Comparison of ENCODE assay signal across 20 cellular contexts in the genomic region with DNA sequence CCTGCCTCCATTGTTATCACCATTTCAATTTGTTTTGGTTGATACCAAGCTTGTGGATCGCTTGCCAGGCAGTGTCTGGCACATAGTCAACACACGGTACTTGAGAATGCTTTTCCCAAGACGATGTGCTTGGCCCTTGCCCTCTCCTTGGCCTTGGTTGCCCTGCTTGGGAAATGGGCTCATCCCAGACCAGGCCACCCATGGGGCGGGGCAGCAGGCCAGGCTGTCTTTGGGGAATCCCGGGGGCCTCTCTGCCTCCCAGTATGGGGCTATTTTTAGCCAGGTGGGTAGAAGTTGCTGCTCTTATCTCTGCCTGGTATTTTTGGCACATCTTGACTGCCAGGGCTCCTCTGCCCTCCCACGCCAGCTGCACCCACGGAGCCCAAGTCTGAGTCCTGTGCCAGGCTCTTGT. TPM values are rescaled to one million over a fixed set of nuclear protein-coding genes. Genes with fewer than 3 reads are reported as not detected.
A peak's percentile ranks its signal among the peaks of the same experiment; 100 is the strongest.
DNase-seq lines count a peak whose midpoint lies in the region; ATAC-seq, FAIRE-seq and TF ChIP-seq lines count a peak whose summit lies in the region.
"Had no signal": no experiment of that assay in that cellular context is flagged by ENCODE, and none has a peak within 500 bp of the region (broad histone marks: within the 10 kb centered on the region; RNA-seq: fewer than 3 reads in every experiment).

No MANE protein-coding gene starts in this region.

- no peaks in the 10 kb centered on the region for H3K9me3 Mint-ChIP-seq in GM23338
- H3K9me3 Mint-ChIP-seq: activated CD4-positive, alpha-beta T cell treated with anti-CD3 and anti-CD28 coated beads, Interleukin-2, amount 10 ng/mL, durations not matched to agents 7 days and 5 days; T-cell had no signal

- H2BK20ac ChIP-seq in H1 (ENCODE audit: low read length): peak overlapping the region; percentile 83

- H4K5ac ChIP-seq in H1 (ENCODE audit: insufficient read length, low read depth, low read length): no peak overlapping the region

- no peak overlapping the region for H3K56ac ChIP-seq in H1 (replicated peaks; ENCODE audit: insufficient read length, low read depth, low read length)

- ATAC-seq in GM23338: no peak
- ATAC-seq: T-cell had no signal

- H3K36me3 ChIP-seq in GM23338 (ENCODE audit: insufficient read depth) (no peaks in the 10 kb centered on the region), H1 (ENCODE audit: control insufficient read depth in 2 of 4, insufficient read depth in 4 of 4, low read length in 3 of 4) (no peaks in the 10 kb centered on the region; a peak in 1 of 8 replicates)
- H3K36me3 ChIP-seq: adrenal gland, esophagus squamous epithelium had no signal

- FAIRE-seq in H1 (lab: Jason Lieb, UNC): no peak

- no peak for TF ChIP-seq EP300 in H1 (IDR thresholded peaks at IDR 0.05; ENCODE audit: borderline replicate concordance in 1 of 2, low read depth in 2 of 2, low read length in 2 of 2)

- DNase-seq in GM23338 (ENCODE audit: low spot score) (no peak), NCI-H2029 (lab: John Stamatoyannopoulos, UW) (peak; percentile 62), H1 (ENCODE audit: low read depth in 1 of 2, low spot score in 2 of 2) (no peak), putamen (ENCODE audit: low spot score) (peak; percentile 34), hippocampal formation (lab: John Stamatoyannopoulos, UW) (no peak), NAMALWA (ENCODE audit: low spot score) (no peak), HuH-7.5 (ENCODE audit: low spot score) (no peak)
- DNase-seq: activated CD4-positive, alpha-beta T cell treated with anti-CD3 and anti-CD28 coated beads, Interleukin-2, amount 10 ng/mL, durations not matched to agents 7 days and 5 days; activated gamma-delta T cell treated with Interleukin-2 at 50 U/mL for 16 hours; adrenal gland; Caco-2; effector CD4-positive, alpha-beta T cell; esophagus squamous epithelium; NCI-H146; NCI-H446 treated with DMSO at 0.1 percent for 48 hours; SHP77 treated with DMSO at 0.1 percent for 48 hours; stimulated activated CD4-positive, alpha-beta T cell treated with anti-CD3 and anti-CD28 coated beads, Interleukin-15, amount 100 ng/mL, for 24 hours; T-cell had no signal

- H4K91ac ChIP-seq in H1 (replicated peaks; ENCODE audit: insufficient read length, low read length): peak overlapping the region; percentile 97

- CTCF ChIA-PET in H1 (lab: Charles Lee; ENCODE audit: partially characterized antibody): interaction anchor here (0.6 to 6.2 kb wide), 17 partner anchors 10 to 502 kb away, joined by 3 to 67 read pairs (median 20); no protein-coding TSS in a partner anchor

- H2BK5ac ChIP-seq in H1 (ENCODE audit: low read depth, low read length): peak overlapping the region; percentile 98; the same call in 1 of the 2 replicates

- 0 out of 2 replicates have a peak overlapping the region, but pooled peaks have one; percentile 82 for H2BK15ac ChIP-seq in H1 (ENCODE audit: low read length)

- H3K23me2 ChIP-seq in H1 (ENCODE audit: low read depth, low read length): 0 out of 2 replicates have a peak, but pooled peaks cover 2% of the 10 kb centered on the region

- no peak for TF ChIP-seq RAD21 in H1 (IDR thresholded peaks at IDR 0.05 in 1 of 2, conservative IDR thresholded peaks at IDR 0.05 in 1 of 2; ENCODE audit: low read depth in 2 of 2, low read length in 2 of 2)

- no peak overlapping the region for H3K4me3 Mint-ChIP-seq in GM23338
- H3K4me3 Mint-ChIP-seq: activated CD4-positive, alpha-beta T cell treated with anti-CD3 and anti-CD28 coated beads, Interleukin-2, amount 10 ng/mL, durations not matched to agents 7 days and 5 days; T-cell had no signal

- peak overlapping the region; percentile 76 for H2BK120ac ChIP-seq in H1 (replicated peaks; ENCODE audit: low read depth, low read length)

- H3K9me2 ChIP-seq in GM23338 (ENCODE audit: insufficient read depth): no peaks in the 10 kb centered on the region

- H3K27ac ChIP-seq in GM23338 (ENCODE audit: low read depth): no peak overlapping the region
- H3K27ac ChIP-seq in H1 (ENCODE audit: low read depth, low read length): no peak overlapping the region
- H3K27ac ChIP-seq: adrenal gland, esophagus squamous epithelium had no signal

- WGBS in H1 (ENCODE audit: extremely low coverage in 1 of 2, insufficient coverage in 1 of 2, insufficient read length in 1 of 2, insufficient replicate concordance in 2 of 2, low coverage in 1 of 2, low lambda C conversion rate in 2 of 2, missing lambda C conversion rate in 1 of 2), 2 experiments: 82% methylated on average over 7 of the region's 7 CpGs; no CpG with 5 or more reads in 1 of the 2 experiments

- H4K20me1 ChIP-seq in GM23338 (replicated peaks; ENCODE audit: insufficient read depth) (no peaks in the 10 kb centered on the region), H1 (replicated peaks in 1 of 2; ENCODE audit: control insufficient read depth in 1 of 2, insufficient read depth in 2 of 2, low read length in 2 of 2) (no peaks in the 10 kb centered on the region)

- peak overlapping the region; percentile 64; the same call in 1 of the 2 replicates for H3K18ac ChIP-seq in H1 (ENCODE audit: extremely low read depth, low read length)

- H3K4me1 ChIP-seq in GM23338 (ENCODE audit: insufficient read depth) (peaks cover 46% of the 10 kb centered on the region), H1 (replicated peaks in 1 of 4; ENCODE audit: control insufficient read depth in 3 of 4, insufficient read depth in 4 of 4, low read length in 3 of 4) (peaks cover 11 to 41% (median 30%) of the 10 kb centered on the region in 4 experiments)

- no peaks in the 10 kb centered on the region for H3K79me2 ChIP-seq in GM23338 (replicated peaks; ENCODE audit: insufficient read depth)
- H3K79me2 ChIP-seq in H1 (ENCODE audit: control insufficient read depth in 1 of 2, insufficient read depth in 2 of 2, low read length in 2 of 2): no peaks in the 10 kb centered on the region

- H3K14ac ChIP-seq in H1 (ENCODE audit: insufficient read length): no peak overlapping the region

- no peak overlapping the region for H2AFZ ChIP-seq in GM23338
- no peak overlapping the region for H2AFZ ChIP-seq in H1 (ENCODE audit: low read length)

- no peak overlapping the region for H4K8ac ChIP-seq in H1 (ENCODE audit: extremely low read depth, insufficient read depth, low read length)

- peak overlapping the region; percentile 48 for H3K4ac ChIP-seq in H1 (replicated peaks; ENCODE audit: insufficient read length, low read depth, low read length)

- no peak overlapping the region for H3K23ac ChIP-seq in H1 (ENCODE audit: insufficient read length)

- no peaks in the 10 kb centered on the region for H3K36me3 Mint-ChIP-seq in GM23338 (ENCODE audit: low read depth)
- H3K36me3 Mint-ChIP-seq: T-cell had no signal

- peak overlapping the region; percentile 94; the same call in 1 of the 2 replicates for H2BK12ac ChIP-seq in H1 (ENCODE audit: low read depth, low read length)

- H3K27ac Mint-ChIP-seq in GM23338: no peak overlapping the region
- H3K27ac Mint-ChIP-seq: activated CD4-positive, alpha-beta T cell treated with anti-CD3 and anti-CD28 coated beads, Interleukin-2, amount 10 ng/mL, durations not matched to agents 7 days and 5 days; T-cell had no signal

- no peaks in the 10 kb centered on the region for H3K79me1 ChIP-seq in H1 (ENCODE audit: low read depth, low read length)

- H3F3A ChIP-seq in GM23338 (replicated peaks; ENCODE audit: low read depth): peaks cover 17% of the 10 kb centered on the region

- TF ChIP-seq CTCF in GM23338 (conservative IDR thresholded peaks at IDR 0.05; ENCODE audit: low read depth in 2 of 2) (no peak), H1 (IDR thresholded peaks at IDR 0.05; ENCODE audit: control extremely low read depth in 1 of 3, insufficient read depth in 1 of 3, low read depth in 1 of 3, low read length in 3 of 3) (no peak)

- H3K4me3 ChIP-seq in GM23338 (no peak overlapping the region), H1 (ENCODE audit: extremely low read depth in 1 of 4, insufficient read depth in 2 of 4, low read depth in 3 of 4, low read length in 4 of 4) (no peak overlapping the region)
- H3K4me3 ChIP-seq: adrenal gland, esophagus squamous epithelium had no signal

- TF ChIP-seq POLR2A in H1 (IDR thresholded peaks at IDR 0.05; ENCODE audit: control extremely low read depth in 1 of 2, low read depth in 2 of 2, low read length in 2 of 2): no peak

- no peaks in the 10 kb centered on the region for H3K9me3 ChIP-seq in H1 (ENCODE audit: insufficient read depth in 2 of 2, low read depth in 1 of 2, low read length in 1 of 2)
- H3K9me3 ChIP-seq: adrenal gland, Caco-2, esophagus squamous epithelium had no signal

- H3K27me3 Mint-ChIP-seq in GM23338 (ENCODE audit: insufficient read depth, low read depth, poor library complexity): peaks cover 25% of the 10 kb centered on the region

- POLR2A ChIA-PET in H1 (lab: Charles Lee; ENCODE audit: partially characterized antibody): interaction anchor here (1.4 to 2.5 kb wide), 3 partner anchors 7 to 13 kb away, joined by 3 to 9 read pairs (median 6); no protein-coding TSS in a partner anchor

- peaks cover 36% of the 10 kb centered on the region for H3K4me1 Mint-ChIP-seq in GM23338
- H3K4me1 Mint-ChIP-seq: activated CD4-positive, alpha-beta T cell treated with anti-CD3 and anti-CD28 coated beads, Interleukin-2, amount 10 ng/mL, durations not matched to agents 7 days and 5 days had no signal

- no peak overlapping the region for H3K9ac ChIP-seq in H1 (replicated peaks in 1 of 4; ENCODE audit: extremely low read depth in 1 of 4, low read depth in 3 of 4, low read length in 3 of 4)

- H3K4me2 ChIP-seq in GM23338 (peak overlapping the region; percentile 89), H1 (ENCODE audit: insufficient read depth in 1 of 2, low read depth in 2 of 2, low read length in 2 of 2) (no peak overlapping the region)

- H3K27me3 ChIP-seq in GM23338 (ENCODE audit: insufficient read depth): peaks cover 14% of the 10 kb centered on the region; the same call in 1 of the 2 replicates
- peaks cover 0 to 10% (median 3%) of the 10 kb centered on the region in 4 experiments; a peak in 4 of 7 replicates for H3K27me3 ChIP-seq in H1 (replicated peaks in 1 of 4; ENCODE audit: control insufficient read depth in 3 of 4, extremely low read depth in 1 of 4, insufficient read depth in 3 of 4, low read length in 3 of 4)

- H2AK5ac ChIP-seq in H1 (ENCODE audit: low read depth, low read length): peak overlapping the region; percentile 72

TF ChIP-seq in H1, 55 proteins besides CTCF, POLR2A, EP300 and RAD21 (continues in another document):
- no peak for TF ChIP-seq CBX8 (IDR thresholded peaks at IDR 0.05; ENCODE audit: borderline replicate concordance, low read depth, low read length)

RNA-seq across cellular contexts. Expression of a gene that starts 49.9 kb away (rescaled TPM):
- 0.21 TPM in 1 of 2 replicates, not detected in the other for total RNA-seq in GM23338 (2014; rRNA removed; shearing (Covaris generic))
- 0.05 and 0.08 TPM in 2 replicates for polyA plus RNA-seq in GM23338 (2016; fragmentation: Nextera tagmentation; extraction: Ambion mirVana)
- 0.37 and 0.52 TPM in 2 replicates for total RNA-seq in H1 (2021; fragmentation: NEBNext Ultra II Directional; extraction: Animal tissue kit (Norgen Biotek cat#: 25700))
- polyA plus RNA-seq in H1 (2011; rRNA removed): 0.09 and 0.17 TPM in 2 replicates
- 0.17 TPM for polyA plus RNA-seq in H1 (2011; cell fraction: cytosol; rRNA removed)
- 0.24 TPM for polyA plus RNA-seq in H1 (2011; cell fraction: nucleus; rRNA removed)
- 0.17 to 0.24 TPM (median 0.20 TPM) in 4 replicates for polyA plus RNA-seq in H1 (2012, experiment 1 of 2)
- 0.16 TPM for polyA plus RNA-seq in H1 (2012, experiment 2 of 2)
- polyA plus RNA-seq in H1 (2013, experiment 1 of 2): 0.18 TPM
- polyA plus RNA-seq in H1 (2013, experiment 2 of 2): 0.22 TPM
- polyA minus RNA-seq in H1 (2011; rRNA and poly(A)+ RNA removed): 0.07 and 0.16 TPM in 2 replicates
- 0.44 TPM for polyA minus RNA-seq in H1 (2011; cell fraction: cytosol; rRNA and poly(A)+ RNA removed)
- 0.10 TPM for polyA minus RNA-seq in H1 (2011; cell fraction: nucleus; rRNA and poly(A)+ RNA removed)
- total RNA-seq: activated CD4-positive, alpha-beta T cell treated with anti-CD3 and anti-CD28 coated beads, Interleukin-2, amount 10 ng/mL, durations not matched to agents 7 days and 5 days; LHCN-M2; T-cell; temporal lobe had no signal

Comparison
In these comparisons a context has a peak if more than half of its experiments do, and no peak if none do; other contexts are left out.
1. DNase-seq: peak in NCI-H2029 (single experiment) and putamen (single experiment); none in GM23338 (single experiment), H1 (0 of 2), hippocampal formation (0 of 2), NAMALWA (single experiment) and HuH-7.5 (single experiment).